ENCODE assay signal across 8 cellular contexts in the genomic region with DNA sequence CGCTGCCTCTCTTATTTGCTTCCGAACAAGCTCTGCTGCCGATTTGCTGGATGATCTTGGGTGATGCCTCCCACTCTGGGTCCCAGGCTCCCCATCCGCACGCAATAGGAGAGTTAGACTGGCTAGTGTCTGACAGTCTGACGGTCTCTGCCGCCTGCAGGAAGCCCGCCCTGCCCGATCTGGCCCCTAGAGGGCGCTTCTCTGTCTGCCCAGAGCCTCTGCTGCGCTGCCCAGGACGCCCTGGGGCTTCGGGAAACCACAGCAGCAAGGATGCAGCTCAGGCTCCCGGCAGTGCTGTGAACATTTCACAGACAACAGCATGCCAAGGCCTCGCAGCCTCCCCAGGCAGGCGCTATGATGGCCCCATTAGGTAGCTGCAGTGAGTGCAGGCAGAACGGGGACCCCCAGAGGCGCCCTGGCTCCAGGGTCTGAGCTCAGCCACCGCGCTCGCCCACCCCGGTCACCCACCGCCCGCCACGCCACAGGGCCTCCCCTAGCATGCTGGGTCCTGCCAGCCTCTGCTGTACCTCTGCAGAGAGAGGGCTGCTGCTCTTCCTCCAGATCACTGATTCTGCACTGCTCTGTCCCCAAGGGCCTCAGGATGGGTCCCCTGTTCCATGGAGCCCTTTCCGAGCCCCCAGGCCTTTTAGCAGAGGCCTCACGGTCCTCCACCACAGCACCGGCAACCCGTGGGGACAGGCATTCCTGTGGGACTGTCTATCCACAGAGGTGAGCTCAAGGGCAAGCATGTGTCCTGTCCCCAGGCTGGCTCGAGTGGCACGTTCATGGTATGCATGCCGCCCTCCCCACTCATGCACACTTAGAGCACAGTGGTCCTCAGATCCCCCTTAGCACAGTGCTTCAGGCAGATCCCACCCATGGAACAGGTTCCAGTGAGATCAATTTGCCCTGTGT. TPM values are rescaled to one million over a fixed set of nuclear protein-coding genes. Genes with fewer than 3 reads are reported as not detected.
DNase-seq lines count a peak whose midpoint lies in the region; ATAC-seq lines count a peak whose summit lies in the region.

No MANE protein-coding gene starts in this region.

- intact Hi-C loops in left colon (cut with DNase I, micrococcal nuclease): no loop called here

- DNase-seq in A172 (ENCODE audit: low spot score) (peak; percentile 59), NCI-H460 (ENCODE audit: extremely low read depth, low read depth) (peak; percentile 23), cerebellar cortex (ENCODE audit: low spot score) (peak; percentile 86), left colon (peak; percentile 74 to 91)
- peak; percentile 66 to 76 for DNase-seq in activated CD4-positive, alpha-beta T cell treated with anti-CD3 and anti-CD28 coated beads for 4 hours
- peak; percentile 85 to 86 for DNase-seq in stimulated activated CD4-positive, alpha-beta T cell treated with anti-CD3 and anti-CD28 coated beads, Interleukin-2, amount 100 ng/mL, for 24 hours

- ATAC-seq in GM18868 (IDR thresholded peaks at IDR 0.05; ENCODE audit: unreplicated experiment): peak; percentile 46
- ATAC-seq in left colon: peak; percentile 26
- no peak for ATAC-seq in GM21381 (IDR thresholded peaks at IDR 0.05; ENCODE audit: unreplicated experiment)

RNA-seq across cellular contexts. Expression of gene BAIAP2L2, which starts 4.3 kb away (rescaled TPM):
- total RNA-seq in A172 (2014; rRNA removed; shearing (Covaris generic)): not detected in 2 replicates
- not detected in 2 replicates for total RNA-seq in NCI-H460 (2014; rRNA removed; shearing (Covaris generic))
- not detected in 2 replicates for polyA plus RNA-seq in NCI-H460 (2014; cell fraction: nucleus; rRNA removed)
- 10 to 100 TPM; 61.2 to 84.6 TPM for total RNA-seq in left colon

RNA-seq across cellular contexts. Expression of gene SLC16A8, which starts 30.8 kb away (rescaled TPM):
- total RNA-seq in A172 (2014; rRNA removed; shearing (Covaris generic)): not detected in 2 replicates
- total RNA-seq in NCI-H460 (2014; rRNA removed; shearing (Covaris generic)): not detected in 2 replicates
- not detected in 2 replicates for polyA plus RNA-seq in NCI-H460 (2014; cell fraction: nucleus; rRNA removed)
- not detected for total RNA-seq in left colon

RNA-seq across cellular contexts. Expression of gene PICK1, which starts 57.5 kb away (rescaled TPM):
- total RNA-seq in A172 (2014; rRNA removed; shearing (Covaris generic)): 6.5 and 10.7 TPM in 2 replicates
- total RNA-seq in NCI-H460 (2014; rRNA removed; shearing (Covaris generic)): 6.0 and 9.3 TPM in 2 replicates
- 21.7 and 38.9 TPM in 2 replicates for polyA plus RNA-seq in NCI-H460 (2014; cell fraction: nucleus; rRNA removed)
- total RNA-seq in left colon: 10 to 100 TPM; 34.3 to 40.4 TPM

Comparison
In these comparisons a context has a peak if more than half of its experiments do, and no peak if none do; other contexts are left out.
1. DNase-seq: peak in every context shown above with its lines; median percentile 86 in cerebellar cortex; 86 in stimulated activated CD4-positive, alpha-beta T cell treated with anti-CD3 and anti-CD28 coated beads, Interleukin-2, amount 100 ng/mL, for 24 hours; 82 in left colon; 71 in activated CD4-positive, alpha-beta T cell treated with anti-CD3 and anti-CD28 coated beads for 4 hours; 59 in A172; 23 in NCI-H460.
2. RNA of gene BAIAP2L2, which starts 4.3 kb away (total RNA-seq): 61.2 to 84.6 TPM in left colon; not detected in A172 and not detected in NCI-H460; every median in the first group is over 10 times any median in the second.